Comparison of ENCODE assay signal across 12 cellular contexts in genomic region chr9:37999501-38000189, GRCh38.
DNase-seq lines count a peak whose midpoint lies in the region; ATAC-seq and TF ChIP-seq lines count a peak whose summit lies in the region.
"Had no signal": no experiment of that assay in that cellular context is flagged by ENCODE, and none has a peak within 500 bp of the region (broad histone marks: within the 10 kb centered on the region; RNA-seq: fewer than 3 reads in every experiment).

No MANE protein-coding gene starts in this region.

- peak overlapping the region; percentile 73 for H3K27ac Mint-ChIP-seq in MCF 10A (ENCODE audit: low read depth, unreplicated experiment)
- H3K27ac Mint-ChIP-seq: activated B cell treated with CpG ODN at 0.5 μM for 24 hours had no signal

- H3K36me3 ChIP-seq in breast epithelium (no peaks in the 10 kb centered on the region), aorta (ENCODE audit: control insufficient read depth in 1 of 2, insufficient read depth in 2 of 2, low read length in 1 of 2) (no peaks in the 10 kb centered on the region)

- H3K4me1 ChIP-seq in breast epithelium, result no peaks in the 10 kb centered on the region
- H3K4me1 ChIP-seq in aorta (ENCODE audit: control insufficient read depth in 1 of 2, insufficient read depth in 2 of 2, low read length in 2 of 2), result no peaks in the 10 kb centered on the region

- WGBS in aorta, 2 donors, result 74 to 79% methylated on average over 11 of the region's 11 CpGs

- ATAC-seq in aorta (ENCODE audit: low FRiP score), result no peak
- ATAC-seq: left colon had no signal

- BruUV-seq in MCF 10A (replicated peaks; lab: Mats Ljungman, UMichigan), result no TSS peak

- no peak for TF ChIP-seq CTCF in MCF 10A (IDR thresholded peaks at IDR 0.05; ENCODE audit: unreplicated experiment)
- no peak for TF ChIP-seq CTCF in breast epithelium (IDR thresholded peaks at IDR 0.05)

- TF ChIP-seq POLR2A in breast epithelium (IDR thresholded peaks at IDR 0.05), result no peak

- peaks cover 35% of the 10 kb centered on the region for H3K4me1 Mint-ChIP-seq in MCF 10A (ENCODE audit: insufficient read depth, unreplicated experiment)

- no peaks in the 10 kb centered on the region for H3K27me3 Mint-ChIP-seq in MCF 10A (ENCODE audit: insufficient read depth, unreplicated experiment)
- H3K27me3 Mint-ChIP-seq: activated B cell treated with CpG ODN at 0.5 μM for 24 hours had no signal

- no peaks in the 10 kb centered on the region for H3K9me3 ChIP-seq in breast epithelium
- H3K9me3 ChIP-seq in aorta (ENCODE audit: control insufficient read depth, low read length), result no peaks in the 10 kb centered on the region

- POLR2A ChIA-PET in MCF 10A (lab: Yijun Ruan, JAX), result interaction anchor here (1.1 to 2.6 kb wide), 9 partner anchors 9 to 86 kb away, joined by 3 to 13 read pairs (median 4); no protein-coding TSS in a partner anchor

- no peaks in the 10 kb centered on the region for H3K9me3 Mint-ChIP-seq in MCF 10A (ENCODE audit: unreplicated experiment)
- H3K9me3 Mint-ChIP-seq: activated B cell treated with CpG ODN at 0.5 μM for 24 hours had no signal

- no peak overlapping the region for H3K4me3 ChIP-seq in breast epithelium
- no peak overlapping the region for H3K4me3 ChIP-seq in aorta (ENCODE audit: low read length in 2 of 2)
- H3K4me3 ChIP-seq: skin epidermis had no signal

- DNase-seq in MCF 10A (ENCODE audit: unreplicated experiment) (peak; percentile 57), breast epithelium (ENCODE audit: low spot score in 2 of 2) (no peak), amygdala (lab: John Stamatoyannopoulos, UW) (peak in 38 of 56 donors; percentile 16 to 83 (median 51)), aorta (peak; percentile 17 to 51), GF-D8 (lab: John Stamatoyannopoulos, UW) (no peak), A172 (ENCODE audit: low spot score) (no peak), hepatic stellate cell (ENCODE audit: low spot score) (no peak)
- DNase-seq: activated B cell treated with CpG ODN at 0.5 μM for 24 hours; activated naive CD4-positive, alpha-beta T cell treated with Interleukin-2 at 50 U/mL for 16 hours; left colon had no signal

- peak overlapping the region; percentile 2 for H3K4me3 Mint-ChIP-seq in MCF 10A (ENCODE audit: unreplicated experiment)
- H3K4me3 Mint-ChIP-seq: activated B cell treated with CpG ODN at 0.5 μM for 24 hours had no signal

- H3K27me3 ChIP-seq in breast epithelium (no peaks in the 10 kb centered on the region), layer of hippocampus (ENCODE audit: control insufficient read depth, insufficient read depth, low read length) (no peaks in the 10 kb centered on the region), aorta (ENCODE audit: control insufficient read depth in 1 of 2, insufficient read depth in 2 of 2, low read length in 1 of 2) (no peaks in the 10 kb centered on the region)

- H3K36me3 Mint-ChIP-seq in MCF 10A (ENCODE audit: insufficient read depth, unreplicated experiment), result no peaks in the 10 kb centered on the region

- intact Hi-C loops in MCF 10A (cut with micrococcal nuclease) (no loop called here), breast epithelium (cut with DNase I; ENCODE audit: low total_unique reads) (no loop called here), aorta (cut with DNase I) (no loop called here)

- H3K27ac ChIP-seq in breast epithelium (no peak overlapping the region), layer of hippocampus (ENCODE audit: low read depth, low read length) (peak overlapping the region; percentile 97), aorta (ENCODE audit: low read depth in 1 of 2, low read length in 2 of 2) (no peak overlapping the region)

- CTCF ChIA-PET in MCF 10A (lab: Yijun Ruan, JAX), result interaction anchor here (0.5 to 1.9 kb wide), 9 partner anchors 9 to 264 kb away, joined by 3 to 8 read pairs (median 3); no protein-coding TSS in a partner anchor

Comparison
In these comparisons a context has a peak if more than half of its experiments do, and no peak if none do; other contexts are left out.
1. DNase-seq: peak in MCF 10A (single experiment), amygdala (38 of 56) and aorta (2 of 2); none in breast epithelium (0 of 2), GF-D8 (single experiment), A172 (single experiment) and hepatic stellate cell (single experiment).